17 cellular contexts compared by ENCODE assay signal in the genomic region with DNA sequence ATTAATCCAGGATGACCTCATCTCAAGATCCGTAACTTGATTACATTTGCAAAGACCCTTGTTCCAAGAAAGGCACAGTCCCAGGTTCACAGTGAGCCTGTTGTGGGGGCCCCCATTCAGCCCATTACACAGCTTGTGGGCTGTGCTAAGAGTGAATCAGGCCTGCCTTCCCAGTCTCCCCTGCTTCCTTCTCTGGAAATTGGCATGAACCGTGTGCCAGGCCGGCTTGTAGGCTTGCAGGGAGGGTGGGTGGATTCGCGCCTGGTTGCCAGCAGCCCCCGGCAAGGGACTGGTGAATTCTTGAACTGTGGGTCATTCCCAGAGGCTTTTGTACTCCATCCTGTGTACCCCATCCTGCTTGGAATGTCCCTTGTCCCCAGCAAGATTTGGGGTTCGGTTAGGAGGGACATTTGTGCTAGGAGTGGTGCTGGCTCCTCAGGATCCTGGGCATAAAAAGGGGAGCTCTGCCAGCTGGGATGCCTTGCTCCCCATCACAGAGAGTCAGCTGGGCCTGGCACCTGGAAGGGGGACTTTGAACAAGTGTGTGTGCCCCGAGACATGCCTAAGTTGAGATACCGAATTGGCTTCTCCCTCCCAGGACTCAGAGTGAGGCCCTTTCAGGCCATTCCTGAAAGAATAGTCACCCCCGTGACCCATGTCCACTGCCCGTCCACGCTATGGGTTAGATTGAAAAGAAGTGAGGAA.
"Had no signal": no experiment of that assay in that cellular context is flagged by ENCODE, and none has a peak within 500 bp of the region (broad histone marks: within the 10 kb centered on the region; RNA-seq: fewer than 3 reads in every experiment).

No MANE protein-coding gene starts in this region.

- H3K36me3 ChIP-seq: brain microvascular endothelial cell, esophagus squamous epithelium, SJCRH30 had no signal

- H3K4me3 ChIP-seq: dorsolateral prefrontal cortex, esophagus squamous epithelium, SJCRH30, smooth muscle cell had no signal

- H3K27me3 ChIP-seq: brain microvascular endothelial cell had no signal

- H3K27ac Mint-ChIP-seq: activated CD4-positive, alpha-beta memory T cell treated with anti-CD3 and anti-CD28 coated beads, Interleukin-2, amount 10 ng/mL, durations not matched to agents 7 days and 5 days; activated naive CD4-positive, alpha-beta T cell treated with anti-CD3 and anti-CD28 coated beads, Interleukin-2, amount 50 U/mL, for 72 hours; activated T-helper 2 cell treated with anti-CD3 and anti-CD28 coated beads, Interferon-gamma antibody, Interleukin-2, Interleukin-4, amounts not matched to agents 10 μg/mL and 5 μg/mL and 100 μg/mL, durations not matched to agents 14 hours and 24 hours and 36 hours; stimulated activated memory B cell treated with anti-CD40 and anti-IgM and Interleukin-4, amounts not matched to agents 10 μg/mL and 1 μg/mL and 100 μg/mL, for 72 hours; T-helper 2 cell treated with Interferon-gamma antibody and Interleukin-4, amounts not matched to agents 5 μg/mL and 100 μg/mL, for 36 hours had no signal

- H3K4me1 Mint-ChIP-seq: activated CD4-positive, alpha-beta memory T cell treated with anti-CD3 and anti-CD28 coated beads, Interleukin-2, amount 10 ng/mL, durations not matched to agents 7 days and 5 days; stimulated activated memory B cell treated with anti-CD40 and anti-IgM and Interleukin-4, amounts not matched to agents 10 μg/mL and 1 μg/mL and 100 μg/mL, for 72 hours had no signal

- H3K4me2 ChIP-seq: smooth muscle cell had no signal

- H3K27ac ChIP-seq: brain microvascular endothelial cell, dorsolateral prefrontal cortex, esophagus squamous epithelium, SJCRH30 had no signal

- H3K27me3 Mint-ChIP-seq: activated CD4-positive, alpha-beta memory T cell treated with anti-CD3 and anti-CD28 coated beads, Interleukin-2, amount 10 ng/mL, durations not matched to agents 7 days and 5 days had no signal

- DNase-seq: activated CD4-positive, alpha-beta memory T cell treated with anti-CD3 and anti-CD28 coated beads, Interleukin-2, amount 10 ng/mL, durations not matched to agents 7 days and 5 days; activated CD4-positive, alpha-beta T cell treated with anti-CD3 and anti-CD28 coated beads for 1 hour; amniotic stem cell; brain microvascular endothelial cell; esophagus squamous epithelium; foreskin fibroblast; islet precursor cell; left ventricle myocardium superior; SJCRH30; stimulated activated CD4-positive, alpha-beta T cell treated with anti-CD3 and anti-CD28 coated beads, Interleukin-1b, Interleukin-23, amount 100 ng/mL, for 48 hours had no signal

- H3K9me3 ChIP-seq: esophagus squamous epithelium, SJCRH30 had no signal

- H3K4me3 Mint-ChIP-seq: activated CD4-positive, alpha-beta memory T cell treated with anti-CD3 and anti-CD28 coated beads, Interleukin-2, amount 10 ng/mL, durations not matched to agents 7 days and 5 days; neural crest cell; stimulated activated memory B cell treated with anti-CD40 and anti-IgM and Interleukin-4, amounts not matched to agents 10 μg/mL and 1 μg/mL and 100 μg/mL, for 72 hours; T-helper 2 cell treated with Interferon-gamma antibody and Interleukin-4, amounts not matched to agents 5 μg/mL and 100 μg/mL, for 36 hours had no signal

- H3K36me3 Mint-ChIP-seq: activated naive CD4-positive, alpha-beta T cell treated with anti-CD3 and anti-CD28 coated beads, Interleukin-2, amount 50 U/mL, for 72 hours; stimulated activated memory B cell treated with anti-CD40 and anti-IgM and Interleukin-4, amounts not matched to agents 10 μg/mL and 1 μg/mL and 100 μg/mL, for 72 hours had no signal

- H3K9me3 Mint-ChIP-seq: activated CD4-positive, alpha-beta memory T cell treated with anti-CD3 and anti-CD28 coated beads, Interleukin-2, amount 10 ng/mL, durations not matched to agents 7 days and 5 days; activated naive CD4-positive, alpha-beta T cell treated with anti-CD3 and anti-CD28 coated beads, Interleukin-2, amount 50 U/mL, for 72 hours; activated T-helper 2 cell treated with anti-CD3 and anti-CD28 coated beads, Interferon-gamma antibody, Interleukin-2, Interleukin-4, amounts not matched to agents 10 μg/mL and 5 μg/mL and 100 μg/mL, durations not matched to agents 14 hours and 24 hours and 36 hours; neural crest cell had no signal

- H3K4me1 ChIP-seq: esophagus squamous epithelium, SJCRH30 had no signal
